1 cellular context compared by ENCODE assay signal in genomic region chr4:165324203-165324917, GRCh38.
TF ChIP-seq lines count a peak whose summit lies in the region.

No MANE protein-coding gene starts in this region.

TF ChIP-seq in GM23338, 12 proteins besides CTCF, POLR2A, EP300 and RAD21:
- TF ChIP-seq NANOG (IDR thresholded peaks at IDR 0.05; ENCODE audit: borderline replicate concordance): no peak
- TF ChIP-seq EZH2phosphoT487 (IDR thresholded peaks at IDR 0.05; ENCODE audit: unreplicated experiment): no peak
- no peak for TF ChIP-seq EZH2 (IDR thresholded peaks at IDR 0.05; ENCODE audit: low read depth, unreplicated experiment)
- TF ChIP-seq ZNF114 (CRISPR knock-in tag; IDR thresholded peaks at IDR 0.05): no peak
- no peak for TF ChIP-seq ZNF462 (CRISPR knock-in tag; IDR thresholded peaks at IDR 0.05)
- TF ChIP-seq REST (IDR thresholded peaks at IDR 0.05; ENCODE audit: unreplicated experiment): no peak
- no peak for TF ChIP-seq JUNB (IDR thresholded peaks at IDR 0.05; ENCODE audit: unreplicated experiment)
- TF ChIP-seq ZNF331 (CRISPR knock-in tag; IDR thresholded peaks at IDR 0.05; ENCODE audit: low read depth): no peak
- no peak for TF ChIP-seq STAT1 (IDR thresholded peaks at IDR 0.05; ENCODE audit: unreplicated experiment)
- no peak for TF ChIP-seq ETS1 (IDR thresholded peaks at IDR 0.05)
- no peak for TF ChIP-seq CREB1 (CRISPR knock-in tag; IDR thresholded peaks at IDR 0.05; ENCODE audit: low read depth)
- no peak for TF ChIP-seq POLR2AphosphoS5 (IDR thresholded peaks at IDR 0.05; ENCODE audit: low read depth)
